ENCODE assay signal across 23 cellular contexts in the genomic region with DNA sequence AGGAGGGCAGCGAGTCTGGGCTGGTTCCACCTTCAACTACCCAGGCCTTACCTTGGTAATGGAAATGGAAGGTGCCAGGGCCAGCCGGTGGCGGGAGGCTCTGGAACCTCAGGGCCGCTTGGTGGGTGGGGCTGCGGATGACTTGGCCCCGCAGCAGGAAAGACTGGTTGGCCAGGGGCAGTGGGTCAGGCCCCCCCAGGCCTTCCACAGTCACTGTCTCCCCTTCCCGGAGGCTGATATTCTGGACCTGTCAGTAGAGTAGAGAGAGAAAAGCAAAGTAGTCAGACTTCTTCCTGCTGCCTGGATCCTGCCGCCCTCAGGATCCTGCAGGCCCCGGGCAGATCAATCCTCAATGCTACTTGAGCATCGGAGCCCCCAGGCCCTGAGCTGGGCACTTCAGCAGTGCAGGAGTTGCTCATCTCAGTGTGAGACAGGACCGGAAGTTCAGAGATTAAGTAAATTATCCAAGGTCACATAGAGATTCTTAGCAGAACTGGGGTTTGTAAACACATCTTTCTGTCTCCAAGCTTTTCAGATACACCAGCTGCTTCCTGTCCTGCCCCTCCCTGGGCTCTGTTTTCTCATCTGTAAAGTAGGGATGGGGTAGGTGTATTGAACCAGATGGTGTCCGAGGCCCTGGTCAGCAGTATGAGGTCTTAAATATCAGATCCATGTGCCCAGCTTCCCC. TPM values are rescaled to one million over a fixed set of nuclear protein-coding genes. Genes with fewer than 3 reads are reported as not detected.
"Had no signal": no experiment of that assay in that cellular context is flagged by ENCODE, and none has a peak within 500 bp of the region (broad histone marks: within the 10 kb centered on the region; RNA-seq: fewer than 3 reads in every experiment).

No MANE protein-coding gene starts in this region.

- H3K4me3 ChIP-seq: esophagus muscularis mucosa, mucosa of descending colon, neural progenitor cell, pancreas, sigmoid colon, thoracic aorta, upper lobe of right lung had no signal

- H3K4me1 ChIP-seq: sigmoid colon had no signal

- H3K27ac Mint-ChIP-seq: activated CD4-positive, alpha-beta T cell treated with anti-CD3 and anti-CD28 coated beads, Interleukin-2, amount 10 ng/mL, durations not matched to agents 7 days and 5 days; activated CD8-positive, alpha-beta T cell treated with anti-CD3 and anti-CD28 coated beads, Interleukin-2, amount 10 ng/mL, durations not matched to agents 7 days and 5 days; activated naive CD4-positive, alpha-beta T cell treated with anti-CD3 and anti-CD28 coated beads, Interleukin-2, amount 10 ng/mL, durations not matched to agents 7 days and 5 days; activated T-cell treated with anti-CD3 and anti-CD28 coated beads, Interleukin-2, amount 50 U/mL, for 24 hours; dendritic cell treated with granulocyte-macrophage colony-stimulating factor and Interleukin-4, amounts not matched to agents 40 ng/mL and 50 ng/mL, for 4 days; stimulated activated memory B cell treated with anti-CD40 and anti-IgM and Interleukin-4, amounts not matched to agents 10 μg/mL and 1 μg/mL and 100 μg/mL, for 72 hours had no signal

- H3K36me3 ChIP-seq: esophagus muscularis mucosa, neural progenitor cell, pancreas, sigmoid colon, thoracic aorta, upper lobe of right lung had no signal

- H3K9me3 ChIP-seq: esophagus muscularis mucosa, mucosa of descending colon, pancreas, sigmoid colon, thoracic aorta, upper lobe of right lung had no signal

- H3K36me3 Mint-ChIP-seq: activated naive CD4-positive, alpha-beta T cell treated with anti-CD3 and anti-CD28 coated beads, Interleukin-2, amount 10 ng/mL, durations not matched to agents 7 days and 5 days; memory B cell; naive B cell; neural progenitor cell; stimulated activated memory B cell treated with anti-CD40 and anti-IgM and Interleukin-4, amounts not matched to agents 10 μg/mL and 1 μg/mL and 100 μg/mL, for 72 hours had no signal

- H3K27me3 ChIP-seq: neural progenitor cell, pancreas, sigmoid colon, upper lobe of right lung had no signal

- H3K9me3 Mint-ChIP-seq: activated CD4-positive, alpha-beta T cell treated with anti-CD3 and anti-CD28 coated beads, Interleukin-2, amount 10 ng/mL, durations not matched to agents 7 days and 5 days; activated naive CD4-positive, alpha-beta T cell treated with anti-CD3 and anti-CD28 coated beads, Interleukin-2, amount 10 ng/mL, durations not matched to agents 7 days and 5 days; activated T-cell treated with anti-CD3 and anti-CD28 coated beads, Interleukin-2, amount 50 U/mL, for 24 hours; dendritic cell treated with granulocyte-macrophage colony-stimulating factor and Interleukin-4, amounts not matched to agents 40 ng/mL and 50 ng/mL, for 4 days; memory B cell; naive B cell; neural progenitor cell; stimulated activated memory B cell treated with anti-CD40 and anti-IgM and Interleukin-4, amounts not matched to agents 10 μg/mL and 1 μg/mL and 100 μg/mL, for 72 hours had no signal

- H3K9ac ChIP-seq: neural progenitor cell had no signal

- DNase-seq: activated CD4-positive, alpha-beta T cell treated with anti-CD3 and anti-CD28 coated beads, Interleukin-2, amount 10 ng/mL, durations not matched to agents 7 days and 5 days; activated CD8-positive, alpha-beta T cell treated with anti-CD3 and anti-CD28 coated beads, Interleukin-2, amount 10 ng/mL, durations not matched to agents 7 days and 5 days; activated naive CD4-positive, alpha-beta T cell treated with anti-CD3 and anti-CD28 coated beads, Interleukin-2, amount 10 ng/mL, durations not matched to agents 7 days and 5 days; activated T-cell treated with anti-CD3 and anti-CD28 coated beads, Interleukin-2, amount 50 U/mL, for 24 hours; aorta; effector CD8-positive, alpha-beta T cell; mucosa of descending colon; naive B cell; sigmoid colon; stimulated activated CD4-positive, alpha-beta T cell treated with anti-CD3 and anti-CD28 coated beads, Interleukin-4, amount 100 ng/mL, for 24 hours; T-helper 1 cell; upper lobe of right lung had no signal

- H3K27ac ChIP-seq: esophagus muscularis mucosa, neural progenitor cell, sigmoid colon, thoracic aorta, upper lobe of right lung had no signal

- H2AFZ ChIP-seq: neural progenitor cell had no signal

- ATAC-seq: activated CD4-positive, CD25-positive, alpha-beta regulatory T cell treated with anti-CD3 and anti-CD28 coated beads, Interleukin-2, amount 50 U/mL, for 24 hours; activated CD8-positive, alpha-beta T cell treated with anti-CD3 and anti-CD28 coated beads, Interleukin-2, amount 10 ng/mL, durations not matched to agents 7 days and 5 days; mucosa of descending colon; stimulated activated memory B cell treated with anti-CD40 and anti-IgM and Interleukin-4, amounts not matched to agents 10 μg/mL and 1 μg/mL and 100 μg/mL, for 72 hours; upper lobe of right lung had no signal

RNA-seq across cellular contexts. Expression of a gene that starts 36.0 kb away (rescaled TPM):
- total RNA-seq: activated CD4-positive, alpha-beta T cell treated with anti-CD3 and anti-CD28 coated beads, Interleukin-2, amount 10 ng/mL, durations not matched to agents 7 days and 5 days; activated CD8-positive, alpha-beta T cell treated with anti-CD3 and anti-CD28 coated beads, Interleukin-2, amount 10 ng/mL, durations not matched to agents 7 days and 5 days; aorta; bronchial epithelial cell; liver; pulmonary artery endothelial cell; thoracic aorta; upper lobe of right lung had no signal
- polyA plus RNA-seq: aorta had no signal
